Comparison of ENCODE assay signal across 6 cellular contexts in the genomic region with DNA sequence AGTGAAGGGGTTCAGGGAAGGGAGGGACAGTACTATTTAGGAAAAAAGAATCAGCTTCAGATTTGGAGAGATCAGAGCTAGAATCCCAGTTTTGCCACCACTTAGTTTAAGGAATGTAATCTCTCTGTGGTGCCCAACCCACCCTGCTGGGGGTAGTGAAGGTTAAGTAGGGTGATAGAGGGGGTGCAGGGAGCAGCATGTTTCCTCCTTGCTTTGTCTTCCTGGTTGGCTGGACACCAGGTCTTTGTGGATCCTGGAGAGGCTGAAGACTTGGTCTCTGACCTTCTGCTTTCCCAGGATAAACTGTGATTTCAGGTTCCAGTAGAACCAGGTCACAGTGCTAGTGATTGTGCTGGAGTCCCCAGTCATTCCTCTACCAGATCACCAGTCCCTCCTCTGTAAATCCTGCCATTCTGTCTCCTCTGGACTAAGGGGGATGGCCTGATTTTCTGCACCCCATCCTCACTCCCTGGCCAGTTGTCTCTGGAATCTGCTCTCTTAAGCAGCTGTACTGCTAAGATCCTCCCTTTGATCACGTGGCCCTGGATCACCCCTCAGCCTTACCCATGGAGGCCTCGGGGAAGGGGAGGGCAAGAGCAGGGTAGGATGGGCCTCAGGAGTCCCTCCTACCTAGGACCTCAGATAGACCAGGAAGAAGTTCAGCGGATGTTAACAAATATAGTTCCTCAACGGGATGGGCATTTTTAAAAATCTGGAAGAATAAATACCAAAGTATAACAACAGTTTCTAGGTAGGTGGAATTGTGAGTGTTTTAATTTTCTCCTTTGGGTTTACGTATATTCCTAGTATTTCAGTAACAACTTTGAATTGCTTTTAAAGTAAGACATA. TPM values are rescaled to one million over a fixed set of nuclear protein-coding genes. Genes with fewer than 3 reads are reported as not detected.
DNase-seq lines count a peak whose midpoint lies in the region; ATAC-seq, FAIRE-seq and TF ChIP-seq lines count a peak whose summit lies in the region.

No MANE protein-coding gene starts in this region.

- FAIRE-seq in keratinocyte (lab: Jason Lieb, UNC) = no peak

- DNase-seq in AG09319 (ENCODE audit: extremely low read depth, low read depth) (peak; percentile 58), Panc1 (ENCODE audit: low read depth, low spot score) (no peak), keratinocyte (ENCODE audit: low read depth, low spot score) (no peak), T1000 (lab: John Stamatoyannopoulos, UW) (no peak), NCI-H1105 (lab: John Stamatoyannopoulos, UW) (no peak)

- intact Hi-C loops in Panc1 (cut with micrococcal nuclease; ENCODE audit: unreplicated experiment) = no loop called here

- H3K9me3 ChIP-seq in Panc1 (ENCODE audit: control insufficient read depth, insufficient read depth, low read depth, low read length) (no peaks in the 10 kb centered on the region), keratinocyte (ENCODE audit: control insufficient read depth, low read depth, low read length) (no peaks in the 10 kb centered on the region)

- H3K36me3 ChIP-seq in Panc1 (ENCODE audit: control insufficient read depth, insufficient read depth, low read length) (no peaks in the 10 kb centered on the region; the same call in 1 of the 2 replicates), keratinocyte (ENCODE audit: control insufficient read depth in 2 of 2, extremely low read depth in 1 of 2, insufficient read depth in 2 of 2, low read length in 2 of 2) (no peaks in the 10 kb centered on the region)

- H3K4me1 ChIP-seq in Panc1 (ENCODE audit: control insufficient read depth, insufficient read depth, low read length) = peaks cover 39% of the 10 kb centered on the region
- H3K4me1 ChIP-seq in keratinocyte (ENCODE audit: control insufficient read depth, extremely low read depth, insufficient read depth, low read length) = peaks cover 22% of the 10 kb centered on the region

- no peak overlapping the region for H2AFZ ChIP-seq in keratinocyte (ENCODE audit: control insufficient read depth, low read length)

- POLR2A ChIA-PET in Panc1 (lab: Charles Lee) = no interaction called here

- H3K4me3 ChIP-seq in Panc1 (ENCODE audit: low read depth in 2 of 2, low read length in 2 of 2) = no peak overlapping the region; a peak in 1 of 4 replicates
- no peak overlapping the region for H3K4me3 ChIP-seq in keratinocyte (ENCODE audit: control insufficient read depth in 2 of 3, extremely low read depth in 1 of 3, insufficient read depth in 2 of 3, low read depth in 1 of 3, low read length in 3 of 3)

- no peak overlapping the region for H3K9ac ChIP-seq in keratinocyte (ENCODE audit: control insufficient read depth, extremely low read depth, insufficient read depth, low read length)

- no peaks in the 10 kb centered on the region for H3K79me2 ChIP-seq in keratinocyte (ENCODE audit: control insufficient read depth, insufficient read depth, low read length)

- CTCF ChIA-PET in Panc1 (lab: Charles Lee) = no interaction called here

- no peaks in the 10 kb centered on the region for H4K20me1 ChIP-seq in keratinocyte (ENCODE audit: control insufficient read depth, extremely low read depth, insufficient read depth, low read length)

- no peak for ATAC-seq in Panc1
- ATAC-seq in GM18861 (IDR thresholded peaks at IDR 0.05; ENCODE audit: unreplicated experiment) = no peak

- dilution Hi-C loops in keratinocyte (cut with MboI; ENCODE audit: extremely low pct_ligation_motif_present, low sequenced_read_pairs) = no loop called here

- TF ChIP-seq CTCF in AG09319 (IDR thresholded peaks at IDR 0.05; ENCODE audit: low read depth, low read length) (no peak), Panc1 (IDR thresholded peaks at IDR 0.05) (no peak), keratinocyte (optimal IDR thresholded peaks at IDR 0.05 in 1 of 3, IDR thresholded peaks at IDR 0.05 in 1 of 3, conservative IDR thresholded peaks at IDR 0.05 in 1 of 3; ENCODE audit: extremely low read depth in 1 of 3, insufficient read depth in 2 of 3, low read length in 3 of 3) (no peak)

- no peaks in the 10 kb centered on the region for H3K27me3 ChIP-seq in Panc1 (ENCODE audit: control insufficient read depth, insufficient read depth, low read length)
- no peaks in the 10 kb centered on the region for H3K27me3 ChIP-seq in keratinocyte (ENCODE audit: control insufficient read depth, extremely low read depth, insufficient read depth, low read length)

- in situ Hi-C loops in Panc1 (cut with HindIII; ENCODE audit: low pct_unique_long_range_greater_than_20kb, low sequenced_read_pairs) = no loop called here

- H3K27ac ChIP-seq in Panc1 (ENCODE audit: low read length) = peak overlapping the region; percentile 63
- no peak overlapping the region for H3K27ac ChIP-seq in keratinocyte (ENCODE audit: control insufficient read depth, insufficient read depth, low read length)

- no TSS peak for BruUV-seq in Panc1 (replicated peaks; lab: Mats Ljungman, UMichigan)

- H3K4me2 ChIP-seq in keratinocyte (ENCODE audit: control insufficient read depth, extremely low read depth, insufficient read depth, low read depth, low read length) = peak overlapping the region; percentile 7

- H3K9me1 ChIP-seq in keratinocyte (ENCODE audit: control insufficient read depth, extremely low read depth, insufficient read depth, low read length) = no peaks in the 10 kb centered on the region

RNA-seq across cellular contexts. Expression of a gene that starts 3.1 kb away (rescaled TPM):
- 32.2 TPM for total RNA-seq in Panc1 (2021; ENCODE audit: unreplicated experiment)
- polyA plus RNA-seq in Panc1 (2012; ENCODE audit: insufficient read length) = 43.9 TPM
- polyA plus RNA-seq in keratinocyte = 8.7 to 21.8 TPM (median 13.4 TPM) in 3 replicates
- polyA plus RNA-seq in keratinocyte (2011; ENCODE audit: low read depth) = 5.1 TPM
- 4.5 and 5.4 TPM in 2 replicates for polyA plus RNA-seq in keratinocyte (2011; cell fraction: cytosol; rRNA removed)
- polyA plus RNA-seq in keratinocyte (2011; cell fraction: nucleus; rRNA removed) = 45.3 and 68.1 TPM in 2 replicates
- 5.9 and 7.0 TPM in 2 replicates for polyA plus RNA-seq in keratinocyte (2012; ENCODE audit: low replicate concordance)
- polyA minus RNA-seq in keratinocyte = 10.7 to 16.4 TPM (median 13.3 TPM) in 3 replicates
- 6.3 TPM for polyA minus RNA-seq in keratinocyte (2011; cell fraction: cytosol; rRNA and poly(A)+ RNA removed)
- 8.4 and 13.5 TPM in 2 replicates for polyA minus RNA-seq in keratinocyte (2011; cell fraction: nucleus; rRNA and poly(A)+ RNA removed)

RNA-seq across cellular contexts. Expression of a gene that starts 5.0 kb away (rescaled TPM):
- 67.3 TPM for total RNA-seq in Panc1 (2021; ENCODE audit: unreplicated experiment)
- polyA plus RNA-seq in Panc1 (2012; ENCODE audit: insufficient read length) = 60.6 TPM
- polyA plus RNA-seq in keratinocyte = 21.0 to 30.3 TPM (median 28.4 TPM) in 3 replicates
- polyA plus RNA-seq in keratinocyte (2011; ENCODE audit: low read depth) = 3.2 TPM
- polyA plus RNA-seq in keratinocyte (2011; cell fraction: cytosol; rRNA removed) = 16.6 and 25.3 TPM in 2 replicates
- 51.7 and 52.1 TPM in 2 replicates for polyA plus RNA-seq in keratinocyte (2011; cell fraction: nucleus; rRNA removed)
- 16.9 and 28.4 TPM in 2 replicates for polyA plus RNA-seq in keratinocyte (2012; ENCODE audit: low replicate concordance)
- polyA minus RNA-seq in keratinocyte = 19.0 to 24.6 TPM (median 20.8 TPM) in 3 replicates
- 24.7 TPM for polyA minus RNA-seq in keratinocyte (2011; cell fraction: cytosol; rRNA and poly(A)+ RNA removed)
- polyA minus RNA-seq in keratinocyte (2011; cell fraction: nucleus; rRNA and poly(A)+ RNA removed) = 9.2 and 9.8 TPM in 2 replicates

RNA-seq across cellular contexts. Expression of a gene that starts 11.2 kb away (rescaled TPM):
- total RNA-seq in Panc1 (2021; ENCODE audit: unreplicated experiment) = not detected
- polyA plus RNA-seq in Panc1 (2012; ENCODE audit: insufficient read length) = not detected
- polyA plus RNA-seq in keratinocyte = not detected in 3 replicates
- not detected for polyA plus RNA-seq in keratinocyte (2011; ENCODE audit: low read depth)
- polyA plus RNA-seq in keratinocyte (2011; cell fraction: cytosol; rRNA removed) = not detected in 2 replicates
- polyA plus RNA-seq in keratinocyte (2011; cell fraction: nucleus; rRNA removed) = not detected in 2 replicates
- polyA plus RNA-seq in keratinocyte (2012; ENCODE audit: low replicate concordance) = 0.39 TPM in 1 of 2 replicates, not detected in the other
- polyA minus RNA-seq in keratinocyte = not detected in 3 replicates
- polyA minus RNA-seq in keratinocyte (2011; cell fraction: cytosol; rRNA and poly(A)+ RNA removed) = not detected
- polyA minus RNA-seq in keratinocyte (2011; cell fraction: nucleus; rRNA and poly(A)+ RNA removed) = not detected in 2 replicates

RNA-seq across cellular contexts. Expression of a gene that starts 44.2 kb away (rescaled TPM):
- total RNA-seq in Panc1 (2021; ENCODE audit: unreplicated experiment) = 836 TPM
- polyA plus RNA-seq in Panc1 (2012; ENCODE audit: insufficient read length) = 703 TPM
- polyA plus RNA-seq in keratinocyte = 179 to 329 TPM (median 238 TPM) in 3 replicates
- 416 TPM for polyA plus RNA-seq in keratinocyte (2011; ENCODE audit: low read depth)
- 288 and 302 TPM in 2 replicates for polyA plus RNA-seq in keratinocyte (2011; cell fraction: cytosol; rRNA removed)
- 296 and 334 TPM in 2 replicates for polyA plus RNA-seq in keratinocyte (2011; cell fraction: nucleus; rRNA removed)
- polyA plus RNA-seq in keratinocyte (2012; ENCODE audit: low replicate concordance) = 433 and 498 TPM in 2 replicates
- 381 to 766 TPM (median 570 TPM) in 3 replicates for polyA minus RNA-seq in keratinocyte
- polyA minus RNA-seq in keratinocyte (2011; cell fraction: cytosol; rRNA and poly(A)+ RNA removed) = 308 TPM
- 104 and 166 TPM in 2 replicates for polyA minus RNA-seq in keratinocyte (2011; cell fraction: nucleus; rRNA and poly(A)+ RNA removed)

RNA-seq across cellular contexts. Expression of a gene that starts 54.6 kb away (rescaled TPM):
- total RNA-seq in Panc1 (2021; ENCODE audit: unreplicated experiment) = 454 TPM
- 425 TPM for polyA plus RNA-seq in Panc1 (2012; ENCODE audit: insufficient read length)
- 81.1 to 128 TPM (median 104 TPM) in 3 replicates for polyA plus RNA-seq in keratinocyte
- polyA plus RNA-seq in keratinocyte (2011; ENCODE audit: low read depth) = 69.6 TPM
- polyA plus RNA-seq in keratinocyte (2011; cell fraction: cytosol; rRNA removed) = 152 and 166 TPM in 2 replicates
- 67.9 and 77.8 TPM in 2 replicates for polyA plus RNA-seq in keratinocyte (2011; cell fraction: nucleus; rRNA removed)
- polyA plus RNA-seq in keratinocyte (2012; ENCODE audit: low replicate concordance) = 120 and 191 TPM in 2 replicates
- 85.6 to 98.3 TPM (median 88.7 TPM) in 3 replicates for polyA minus RNA-seq in keratinocyte
- polyA minus RNA-seq in keratinocyte (2011; cell fraction: cytosol; rRNA and poly(A)+ RNA removed) = 62.2 TPM
- polyA minus RNA-seq in keratinocyte (2011; cell fraction: nucleus; rRNA and poly(A)+ RNA removed) = 10.1 and 18.5 TPM in 2 replicates
